ENCODE assay signal across 2 cellular contexts in the genomic region with DNA sequence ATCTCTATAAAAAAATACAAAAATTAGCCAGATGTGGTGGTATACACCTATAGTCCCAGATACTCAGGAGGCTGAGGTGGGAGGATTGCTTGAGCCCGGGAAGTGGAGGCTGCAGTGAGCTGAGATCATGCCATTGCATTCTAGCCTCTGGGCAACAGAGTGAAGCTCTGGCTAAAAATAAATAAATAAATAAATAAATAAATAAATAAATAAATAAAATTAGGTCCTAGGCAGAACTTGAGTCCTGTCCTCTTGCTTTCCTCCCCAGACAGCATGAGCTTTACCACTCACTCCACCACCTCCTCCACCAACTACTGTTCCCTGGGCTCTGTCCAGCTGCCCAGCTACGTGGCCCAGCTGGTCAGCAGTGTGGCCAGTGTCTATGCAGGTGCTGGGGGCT.
TF ChIP-seq lines count a peak whose summit lies in the region.

No MANE protein-coding gene starts in this region.

TF ChIP-seq in A549, 52 proteins besides CTCF, POLR2A, EP300 and RAD21:
- TF ChIP-seq ZC3H11A (IDR thresholded peaks at IDR 0.05) = peak; percentile 40
- TF ChIP-seq JUN (IDR thresholded peaks at IDR 0.05) = no peak
- TF ChIP-seq HOXA7 (CRISPR knock-in tag; IDR thresholded peaks at IDR 0.05) = no peak
- no peak for TF ChIP-seq RFX5 (IDR thresholded peaks at IDR 0.05)

TF ChIP-seq in HEK293, 187 proteins besides CTCF, POLR2A, EP300 and RAD21:
- TF ChIP-seq ZNF518A (tag by site-specific recombination; conservative IDR thresholded peaks at IDR 0.05; ENCODE audit: low read depth) (peak; percentile 82), GLI4 (tag by site-specific recombination; IDR thresholded peaks at IDR 0.05) (no peak), ZNF354C (tag by site-specific recombination; IDR thresholded peaks at IDR 0.05; ENCODE audit: borderline replicate concordance, low read depth) (no peak), ZXDB (tag by site-specific recombination; IDR thresholded peaks at IDR 0.05) (0 out of 2 replicates have a peak, but pooled peaks have one; percentile 36), ZNF433 (tag by site-specific recombination; IDR thresholded peaks at IDR 0.05; ENCODE audit: low read depth) (peak; percentile 25; the same call in 1 of the 2 replicates), ZBTB11 (tag by site-specific recombination; conservative IDR thresholded peaks at IDR 0.05; ENCODE audit: low read depth) (peak; percentile 65), ZNF184 (tag by site-specific recombination; IDR thresholded peaks at IDR 0.05) (no peak), ZNF394 (tag by site-specific recombination; IDR thresholded peaks at IDR 0.05; ENCODE audit: borderline replicate concordance) (peak; percentile 86), ZNF654 (tag by site-specific recombination; IDR thresholded peaks at IDR 0.05; ENCODE audit: low read depth) (peak; percentile 11; the same call in 1 of the 2 replicates), ZNF174 (tag by site-specific recombination; IDR thresholded peaks at IDR 0.05) (no peak), ZFP69B (tag by site-specific recombination; IDR thresholded peaks at IDR 0.05) (no peak), ZNF776 (tag by site-specific recombination; IDR thresholded peaks at IDR 0.05; ENCODE audit: borderline replicate concordance) (no peak), ZNF121 (tag by site-specific recombination; IDR thresholded peaks at IDR 0.05) (no peak), TSHZ1 (tag by site-specific recombination; IDR thresholded peaks at IDR 0.05; ENCODE audit: borderline replicate concordance) (no peak), ZNF239 (tag by site-specific recombination; IDR thresholded peaks at IDR 0.05) (no peak), ZBTB21 (tag by site-specific recombination; IDR thresholded peaks at IDR 0.05) (0 out of 2 replicates have a peak, but pooled peaks have one; percentile 26), ZNF558 (tag by site-specific recombination; IDR thresholded peaks at IDR 0.05) (peak; percentile 73), ZNF664 (tag by site-specific recombination; IDR thresholded peaks at IDR 0.05) (no peak), ZNF140 (tag by site-specific recombination; IDR thresholded peaks at IDR 0.05) (peak; percentile 52; the same call in 1 of the 2 replicates), ZNF426 (tag by site-specific recombination; IDR thresholded peaks at IDR 0.05) (peak; percentile 65), ZNF148 (tag by site-specific recombination; IDR thresholded peaks at IDR 0.05; ENCODE audit: borderline replicate concordance) (no peak), ZNF10 (tag by site-specific recombination; IDR thresholded peaks at IDR 0.05) (no peak), ZBTB17 (tag by site-specific recombination; IDR thresholded peaks at IDR 0.05) (no peak), YY2 (tag by site-specific recombination; IDR thresholded peaks at IDR 0.05) (no peak), ZNF555 (tag by site-specific recombination; conservative IDR thresholded peaks at IDR 0.05) (peak; percentile 70), ZNF623 (tag by site-specific recombination; IDR thresholded peaks at IDR 0.05) (peak; percentile 61), ZNF449 (tag by site-specific recombination; IDR thresholded peaks at IDR 0.05) (no peak), ZNF768 (tag by site-specific recombination; IDR thresholded peaks at IDR 0.05) (no peak), ZNF510 (tag by site-specific recombination; IDR thresholded peaks at IDR 0.05; ENCODE audit: insufficient replicate concordance) (peak; percentile 33), ZNF146 (tag by site-specific recombination; IDR thresholded peaks at IDR 0.05) (no peak), ZBTB8A (tag by site-specific recombination; IDR thresholded peaks at IDR 0.05) (0 out of 2 replicates have a peak, but pooled peaks have one; percentile 37)
- TF ChIP-seq, protein P1, sequence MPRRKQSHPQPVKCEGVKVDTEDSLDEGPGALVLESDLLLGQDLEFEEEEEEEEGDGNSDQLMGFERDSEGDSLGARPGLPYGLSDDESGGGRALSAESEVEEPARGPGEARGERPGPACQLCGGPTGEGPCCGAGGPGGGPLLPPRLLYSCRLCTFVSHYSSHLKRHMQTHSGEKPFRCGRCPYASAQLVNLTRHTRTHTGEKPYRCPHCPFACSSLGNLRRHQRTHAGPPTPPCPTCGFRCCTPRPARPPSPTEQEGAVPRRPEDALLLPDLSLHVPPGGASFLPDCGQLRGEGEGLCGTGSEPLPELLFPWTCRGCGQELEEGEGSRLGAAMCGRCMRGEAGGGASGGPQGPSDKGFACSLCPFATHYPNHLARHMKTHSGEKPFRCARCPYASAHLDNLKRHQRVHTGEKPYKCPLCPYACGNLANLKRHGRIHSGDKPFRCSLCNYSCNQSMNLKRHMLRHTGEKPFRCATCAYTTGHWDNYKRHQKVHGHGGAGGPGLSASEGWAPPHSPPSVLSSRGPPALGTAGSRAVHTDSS (tag by site-specific recombination; IDR thresholded peaks at IDR 0.05) = no peak
- TF ChIP-seq, protein P2, sequence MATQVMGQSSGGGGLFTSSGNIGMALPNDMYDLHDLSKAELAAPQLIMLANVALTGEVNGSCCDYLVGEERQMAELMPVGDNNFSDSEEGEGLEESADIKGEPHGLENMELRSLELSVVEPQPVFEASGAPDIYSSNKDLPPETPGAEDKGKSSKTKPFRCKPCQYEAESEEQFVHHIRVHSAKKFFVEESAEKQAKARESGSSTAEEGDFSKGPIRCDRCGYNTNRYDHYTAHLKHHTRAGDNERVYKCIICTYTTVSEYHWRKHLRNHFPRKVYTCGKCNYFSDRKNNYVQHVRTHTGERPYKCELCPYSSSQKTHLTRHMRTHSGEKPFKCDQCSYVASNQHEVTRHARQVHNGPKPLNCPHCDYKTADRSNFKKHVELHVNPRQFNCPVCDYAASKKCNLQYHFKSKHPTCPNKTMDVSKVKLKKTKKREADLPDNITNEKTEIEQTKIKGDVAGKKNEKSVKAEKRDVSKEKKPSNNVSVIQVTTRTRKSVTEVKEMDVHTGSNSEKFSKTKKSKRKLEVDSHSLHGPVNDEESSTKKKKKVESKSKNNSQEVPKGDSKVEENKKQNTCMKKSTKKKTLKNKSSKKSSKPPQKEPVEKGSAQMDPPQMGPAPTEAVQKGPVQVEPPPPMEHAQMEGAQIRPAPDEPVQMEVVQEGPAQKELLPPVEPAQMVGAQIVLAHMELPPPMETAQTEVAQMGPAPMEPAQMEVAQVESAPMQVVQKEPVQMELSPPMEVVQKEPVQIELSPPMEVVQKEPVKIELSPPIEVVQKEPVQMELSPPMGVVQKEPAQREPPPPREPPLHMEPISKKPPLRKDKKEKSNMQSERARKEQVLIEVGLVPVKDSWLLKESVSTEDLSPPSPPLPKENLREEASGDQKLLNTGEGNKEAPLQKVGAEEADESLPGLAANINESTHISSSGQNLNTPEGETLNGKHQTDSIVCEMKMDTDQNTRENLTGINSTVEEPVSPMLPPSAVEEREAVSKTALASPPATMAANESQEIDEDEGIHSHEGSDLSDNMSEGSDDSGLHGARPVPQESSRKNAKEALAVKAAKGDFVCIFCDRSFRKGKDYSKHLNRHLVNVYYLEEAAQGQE (tag by site-specific recombination; IDR thresholded peaks at IDR 0.05) = 0 out of 2 replicates have a peak, but pooled peaks have one; percentile 33
